10 cellular contexts compared by ENCODE assay signal in the genomic region with DNA sequence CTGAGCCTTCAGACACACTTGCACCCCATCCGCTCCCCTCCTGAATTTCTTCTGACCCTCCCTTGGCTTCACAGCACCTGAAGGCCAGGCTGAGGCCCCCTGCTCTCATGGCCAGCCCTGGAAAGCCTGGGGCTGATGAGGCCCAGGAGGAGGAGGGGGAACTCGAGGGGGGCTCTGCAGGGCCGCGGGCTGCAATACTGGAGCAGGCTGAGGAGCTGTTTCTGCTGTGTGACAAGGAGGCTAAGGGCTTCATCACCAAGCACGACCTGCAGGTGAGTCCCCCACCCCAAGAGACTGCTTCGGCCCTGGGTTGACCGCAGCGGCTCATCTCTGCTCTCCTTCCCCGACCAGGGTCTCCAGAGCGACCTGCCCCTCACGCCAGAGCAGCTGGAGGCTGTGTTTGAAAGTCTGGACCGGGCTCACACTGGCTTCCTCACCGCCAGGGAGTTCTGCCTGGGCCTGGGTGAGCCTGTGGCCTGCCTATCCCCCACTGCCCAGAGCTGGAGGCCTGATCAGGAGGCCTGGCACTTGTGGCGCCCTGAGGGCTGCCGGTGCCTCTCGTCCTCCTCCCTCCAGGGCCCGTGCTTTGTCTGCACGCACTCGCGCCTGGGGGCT. TPM values are rescaled to one million over a fixed set of nuclear protein-coding genes. Genes with fewer than 3 reads are reported as not detected.
DNase-seq lines count a peak whose midpoint lies in the region; ATAC-seq, FAIRE-seq and TF ChIP-seq lines count a peak whose summit lies in the region.
"Had no signal": no experiment of that assay in that cellular context is flagged by ENCODE, and none has a peak within 500 bp of the region (broad histone marks: within the 10 kb centered on the region; RNA-seq: fewer than 3 reads in every experiment).

No MANE protein-coding gene starts in this region.

- peaks cover 0 to 3% (median 0%) of the 10 kb centered on the region in 11 donors for H3K9me3 Mint-ChIP-seq in naive thymus-derived CD4-positive, alpha-beta T cell

- no peak overlapping the region for H3K4me3 ChIP-seq in colonic mucosa
- H3K4me3 ChIP-seq in naive thymus-derived CD4-positive, alpha-beta T cell (ENCODE audit: low read length), result no peak overlapping the region

- peaks cover 0 to 9% (median 3%) of the 10 kb centered on the region in 5 donors for H3K36me3 Mint-ChIP-seq in naive thymus-derived CD4-positive, alpha-beta T cell

- no peak for TF ChIP-seq CTCF in colonic mucosa (IDR thresholded peaks at IDR 0.05)
- TF ChIP-seq CTCF in D721Med (IDR thresholded peaks at IDR 0.05; ENCODE audit: insufficient read depth, missing control alignments), result no peak

- peaks cover 7% of the 10 kb centered on the region for H3K36me3 ChIP-seq in colonic mucosa
- H3K36me3 ChIP-seq in naive thymus-derived CD4-positive, alpha-beta T cell (ENCODE audit: control insufficient read depth in 2 of 3, insufficient read depth in 3 of 3, low read length in 3 of 3), result peaks cover 0 to 18% (median 0%) of the 10 kb centered on the region in 3 experiments

- DNase-seq in left ventricle myocardium superior, result peak; percentile 28
- DNase-seq in Right ventricle myocardium superior, result no peak
- DNase-seq in colonic mucosa, result no peak
- DNase-seq in naive thymus-derived CD4-positive, alpha-beta T cell, result no peak
- no peak for DNase-seq in mucosa of gallbladder (ENCODE audit: low spot score)
- no peak for DNase-seq in NAMALWA (ENCODE audit: low spot score)
- DNase-seq in D721Med (ENCODE audit: insufficient read length, low spot score), result no peak
- DNase-seq: anterior cingulate cortex had no signal

- POLR2A ChIA-PET in naive thymus-derived CD4-positive, alpha-beta T cell (lab: Charles Lee), result interaction anchor here (0.6 to 7.8 kb wide), 5 partner anchors 10 to 52 kb away, joined by 3 to 79 read pairs (median 7); a partner anchor contains a TSS

- H3K4me1 Mint-ChIP-seq in naive thymus-derived CD4-positive, alpha-beta T cell, result peaks cover 0 to 29% (median 25%) of the 10 kb centered on the region in 7 donors

- H3K9me3 ChIP-seq in colonic mucosa, result no peaks in the 10 kb centered on the region
- H3K9me3 ChIP-seq in naive thymus-derived CD4-positive, alpha-beta T cell (ENCODE audit: control insufficient read depth in 2 of 3, low read length in 3 of 3), result no peaks in the 10 kb centered on the region

- ATAC-seq in left ventricle myocardium superior (no peak), Right ventricle myocardium superior (ENCODE audit: poor library complexity) (no peak), HG03469 (IDR thresholded peaks at IDR 0.05; ENCODE audit: unreplicated experiment) (no peak)
- no peak for ATAC-seq in naive thymus-derived CD4-positive, alpha-beta T cell

- H3K27ac Mint-ChIP-seq in naive thymus-derived CD4-positive, alpha-beta T cell, result no peak overlapping the region

- peak overlapping the region; percentile 93 for H3K27ac ChIP-seq in colonic mucosa
- H3K27ac ChIP-seq in naive thymus-derived CD4-positive, alpha-beta T cell (ENCODE audit: low read depth, low read length), result no peak overlapping the region

- peaks cover 39% of the 10 kb centered on the region for H3K4me1 ChIP-seq in colonic mucosa
- peaks cover 16 to 47% of the 10 kb centered on the region in 2 donors for H3K4me1 ChIP-seq in naive thymus-derived CD4-positive, alpha-beta T cell (ENCODE audit: control insufficient read depth in 2 of 2, insufficient read depth in 2 of 2, low read length in 2 of 2)

- peak overlapping the region; percentile 47 to 90 for H3K9ac ChIP-seq in colonic mucosa (ENCODE audit: low read depth in 2 of 2, low read length in 2 of 2)

- H3K4me3 Mint-ChIP-seq in naive thymus-derived CD4-positive, alpha-beta T cell, result peak overlapping the region in 8 of 10 donors; percentile 32 to 83 (median 72)

- FAIRE-seq in D721Med (lab: Jason Lieb, UNC), result no peak
- FAIRE-seq: TTC549 had no signal

- intact Hi-C loops in left ventricle myocardium superior (cut with micrococcal nuclease) (no loop called here), Right ventricle myocardium superior (cut with DNase I) (no loop called here), colonic mucosa (cut with DNase I) (no loop called here)
- intact Hi-C loops in naive thymus-derived CD4-positive, alpha-beta T cell (cut with micrococcal nuclease), result no loop called here

- peaks cover 14 to 45% (median 20%) of the 10 kb centered on the region in 5 donors for H3K27me3 Mint-ChIP-seq in naive thymus-derived CD4-positive, alpha-beta T cell

- CTCF ChIA-PET in naive thymus-derived CD4-positive, alpha-beta T cell (lab: Charles Lee), result interaction anchor here (0.9 kb wide), 1 partner anchor 20 kb away, joined by 4 read pairs; no protein-coding TSS in a partner anchor

- H3K27me3 ChIP-seq in colonic mucosa, result peaks cover 18% of the 10 kb centered on the region
- peaks cover 0 to 11% of the 10 kb centered on the region in 2 donors for H3K27me3 ChIP-seq in naive thymus-derived CD4-positive, alpha-beta T cell (ENCODE audit: control insufficient read depth in 2 of 2, insufficient read depth in 2 of 2, low read length in 2 of 2)

RNA-seq across cellular contexts. Expression of a gene that starts 0.9 kb away (rescaled TPM):
- total RNA-seq in left ventricle myocardium superior, result 31.0 TPM
- 18.9 TPM for total RNA-seq in Right ventricle myocardium superior
- 100 to 1,000 TPM in 1 of 2 donors, 10 to 100 TPM in 1; 97.3 to 108 TPM for total RNA-seq in colonic mucosa
- total RNA-seq in naive thymus-derived CD4-positive, alpha-beta T cell, result 1 to 10 TPM in 3 of 5 experiments, under 1 TPM in 1, not detected in 1; 0.62 to 3.9 (median 2.0) TPM
- polyA plus RNA-seq in naive thymus-derived CD4-positive, alpha-beta T cell, result not detected
- total RNA-seq in mucosa of gallbladder, result 40.5 TPM

RNA-seq across cellular contexts. Expression of a gene that starts 4.1 kb away (rescaled TPM):
- total RNA-seq in left ventricle myocardium superior, result 401 TPM
- 405 TPM for total RNA-seq in Right ventricle myocardium superior
- total RNA-seq in colonic mucosa, result 100 to 1,000 TPM; 371 to 396 TPM
- 10 to 100 TPM in 3 of 5 experiments, 1 to 10 TPM in 2; 6.6 to 62.9 (median 18.5) TPM for total RNA-seq in naive thymus-derived CD4-positive, alpha-beta T cell
- 1 to 10 TPM; 4.0 to 7.2 TPM for polyA plus RNA-seq in naive thymus-derived CD4-positive, alpha-beta T cell
- total RNA-seq in mucosa of gallbladder, result 442 TPM

RNA-seq across cellular contexts. Expression of a gene that starts 9.9 kb away (rescaled TPM):
- total RNA-seq in left ventricle myocardium superior, result 321 TPM
- total RNA-seq in Right ventricle myocardium superior, result 346 TPM
- 100 to 1,000 TPM; 139 to 155 TPM for total RNA-seq in colonic mucosa
- 100 to 1,000 TPM in 4 of 5 experiments, 10 to 100 TPM in 1; 60.1 to 237 (median 205) TPM for total RNA-seq in naive thymus-derived CD4-positive, alpha-beta T cell
- 10 to 100 TPM; 26.0 to 40.4 TPM for polyA plus RNA-seq in naive thymus-derived CD4-positive, alpha-beta T cell
- 159 TPM for total RNA-seq in mucosa of gallbladder

RNA-seq across cellular contexts. Expression of a gene that starts 13.7 kb away (rescaled TPM):
- total RNA-seq in left ventricle myocardium superior (266 TPM), Right ventricle myocardium superior (267 TPM), colonic mucosa (100 to 1,000 TPM in 1 of 2 donors, 10 to 100 TPM in 1; 77.4 to 181 TPM), mucosa of gallbladder (108 TPM)
- 10 to 100 TPM; 31.2 to 93.3 (median 44.9) TPM for total RNA-seq in naive thymus-derived CD4-positive, alpha-beta T cell
- polyA plus RNA-seq in naive thymus-derived CD4-positive, alpha-beta T cell, result 10 to 100 TPM; 55.9 to 83.1 TPM

RNA-seq across cellular contexts. Expression of a gene that starts 14.0 kb away (rescaled TPM):
- total RNA-seq in left ventricle myocardium superior (40.5 TPM), Right ventricle myocardium superior (40.5 TPM), colonic mucosa (10 to 100 TPM; 12.1 to 12.7 TPM), mucosa of gallbladder (34.6 TPM)
- 10 to 100 TPM in 1 of 5 experiments, 1 to 10 TPM in 4; 4.8 to 12.6 (median 6.6) TPM for total RNA-seq in naive thymus-derived CD4-positive, alpha-beta T cell
- polyA plus RNA-seq in naive thymus-derived CD4-positive, alpha-beta T cell, result 1 to 10 TPM; 4.1 to 4.7 TPM
